Comparison of ENCODE assay signal across 2 cellular contexts in the genomic region with DNA sequence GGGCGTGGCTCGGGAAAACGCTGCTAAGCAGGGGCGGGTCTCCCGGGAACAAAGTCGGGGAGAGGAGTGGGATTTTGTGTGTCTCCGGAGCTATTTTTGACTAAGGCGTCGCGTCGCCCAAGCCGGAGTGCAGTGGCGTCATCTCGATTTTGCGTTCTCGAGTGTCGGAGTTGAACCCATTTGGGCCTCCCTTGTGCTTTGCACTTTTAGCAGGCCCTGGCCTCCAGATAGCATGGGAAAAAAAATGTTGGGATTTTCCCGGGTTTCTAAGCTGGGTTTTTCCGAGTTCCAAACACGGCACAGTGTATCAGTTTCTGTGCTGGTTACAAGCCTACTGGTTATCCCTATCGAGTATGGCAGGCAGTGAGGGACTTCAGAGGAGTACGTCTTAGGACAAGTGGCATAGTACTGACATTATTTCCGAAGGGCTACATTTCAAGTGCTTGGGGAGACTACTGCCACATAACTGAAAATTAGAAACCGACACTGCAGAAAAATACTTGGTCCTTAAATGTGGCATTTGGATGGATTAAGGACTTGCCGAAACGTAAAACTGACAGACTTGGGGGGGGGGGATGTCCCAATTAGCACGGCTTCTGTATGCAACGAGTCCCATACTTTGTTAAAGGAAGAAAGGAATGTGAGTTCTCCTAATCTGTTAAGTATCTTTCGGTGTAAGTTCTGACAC.
A peak's percentile ranks its signal among the peaks of the same experiment; 100 is the strongest.
TF ChIP-seq lines count a peak whose summit lies in the region.

No MANE protein-coding gene starts in this region.

TF ChIP-seq in HCT116, 20 proteins besides CTCF, POLR2A, EP300 and RAD21 (continued from another document):
- TF ChIP-seq, protein P1, sequence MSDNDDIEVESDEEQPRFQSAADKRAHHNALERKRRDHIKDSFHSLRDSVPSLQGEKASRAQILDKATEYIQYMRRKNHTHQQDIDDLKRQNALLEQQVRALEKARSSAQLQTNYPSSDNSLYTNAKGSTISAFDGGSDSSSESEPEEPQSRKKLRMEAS (IDR thresholded peaks at IDR 0.05): peak; percentile 57; the same call in 1 of the 2 replicates
- TF ChIP-seq EZH2 (IDR thresholded peaks at IDR 0.05) (no peak), JUND (IDR thresholded peaks at IDR 0.05) (no peak; the same call in 1 of the 2 replicates), CBX3 (IDR thresholded peaks at IDR 0.05; ENCODE audit: low read depth) (no peak), ELF1 (IDR thresholded peaks at IDR 0.05; ENCODE audit: borderline replicate concordance, low read depth) (no peak), YY1 (IDR thresholded peaks at IDR 0.05; ENCODE audit: extremely low read depth, insufficient replicate concordance, low read depth, low read length) (no peak), POLR2AphosphoS5 (IDR thresholded peaks at IDR 0.05; ENCODE audit: low read depth, low read length) (peak; percentile 77), SP1 (IDR thresholded peaks at IDR 0.05; ENCODE audit: low read depth) (no peak), ZFX (IDR thresholded peaks at IDR 0.05) (no peak), EGR1 (IDR thresholded peaks at IDR 0.05; ENCODE audit: low read depth) (peak; percentile 44; the same call in 1 of the 2 replicates)
- TF ChIP-seq, protein P2, sequence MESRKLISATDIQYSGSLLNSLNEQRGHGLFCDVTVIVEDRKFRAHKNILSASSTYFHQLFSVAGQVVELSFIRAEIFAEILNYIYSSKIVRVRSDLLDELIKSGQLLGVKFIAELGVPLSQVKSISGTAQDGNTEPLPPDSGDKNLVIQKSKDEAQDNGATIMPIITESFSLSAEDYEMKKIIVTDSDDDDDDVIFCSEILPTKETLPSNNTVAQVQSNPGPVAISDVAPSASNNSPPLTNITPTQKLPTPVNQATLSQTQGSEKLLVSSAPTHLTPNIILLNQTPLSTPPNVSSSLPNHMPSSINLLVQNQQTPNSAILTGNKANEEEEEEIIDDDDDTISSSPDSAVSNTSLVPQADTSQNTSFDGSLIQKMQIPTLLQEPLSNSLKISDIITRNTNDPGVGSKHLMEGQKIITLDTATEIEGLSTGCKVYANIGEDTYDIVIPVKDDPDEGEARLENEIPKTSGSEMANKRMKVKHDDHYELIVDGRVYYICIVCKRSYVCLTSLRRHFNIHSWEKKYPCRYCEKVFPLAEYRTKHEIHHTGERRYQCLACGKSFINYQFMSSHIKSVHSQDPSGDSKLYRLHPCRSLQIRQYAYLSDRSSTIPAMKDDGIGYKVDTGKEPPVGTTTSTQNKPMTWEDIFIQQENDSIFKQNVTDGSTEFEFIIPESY (IDR thresholded peaks at IDR 0.05; ENCODE audit: extremely low read depth, insufficient replicate concordance, low read length): peak; percentile 52
- TF ChIP-seq, protein P3, sequence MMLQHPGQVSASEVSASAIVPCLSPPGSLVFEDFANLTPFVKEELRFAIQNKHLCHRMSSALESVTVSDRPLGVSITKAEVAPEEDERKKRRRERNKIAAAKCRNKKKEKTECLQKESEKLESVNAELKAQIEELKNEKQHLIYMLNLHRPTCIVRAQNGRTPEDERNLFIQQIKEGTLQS (IDR thresholded peaks at IDR 0.05): peak; percentile 41; the same call in 1 of the 2 replicates

TF ChIP-seq in K562, 482 proteins besides CTCF, POLR2A, EP300 and RAD21 (continued from another document and continues in another):
- no peak for TF ChIP-seq XRCC4 (IDR thresholded peaks at IDR 0.05; ENCODE audit: extremely low read depth, insufficient read depth, insufficient read length)
- no peak for TF ChIP-seq DNMT1 (IDR thresholded peaks at IDR 0.05)
- TF ChIP-seq, protein P4, sequence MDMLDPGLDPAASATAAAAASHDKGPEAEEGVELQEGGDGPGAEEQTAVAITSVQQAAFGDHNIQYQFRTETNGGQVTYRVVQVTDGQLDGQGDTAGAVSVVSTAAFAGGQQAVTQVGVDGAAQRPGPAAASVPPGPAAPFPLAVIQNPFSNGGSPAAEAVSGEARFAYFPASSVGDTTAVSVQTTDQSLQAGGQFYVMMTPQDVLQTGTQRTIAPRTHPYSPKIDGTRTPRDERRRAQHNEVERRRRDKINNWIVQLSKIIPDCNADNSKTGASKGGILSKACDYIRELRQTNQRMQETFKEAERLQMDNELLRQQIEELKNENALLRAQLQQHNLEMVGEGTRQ (CRISPR knock-in tag; IDR thresholded peaks at IDR 0.05): no peak
- TF ChIP-seq, protein P5, sequence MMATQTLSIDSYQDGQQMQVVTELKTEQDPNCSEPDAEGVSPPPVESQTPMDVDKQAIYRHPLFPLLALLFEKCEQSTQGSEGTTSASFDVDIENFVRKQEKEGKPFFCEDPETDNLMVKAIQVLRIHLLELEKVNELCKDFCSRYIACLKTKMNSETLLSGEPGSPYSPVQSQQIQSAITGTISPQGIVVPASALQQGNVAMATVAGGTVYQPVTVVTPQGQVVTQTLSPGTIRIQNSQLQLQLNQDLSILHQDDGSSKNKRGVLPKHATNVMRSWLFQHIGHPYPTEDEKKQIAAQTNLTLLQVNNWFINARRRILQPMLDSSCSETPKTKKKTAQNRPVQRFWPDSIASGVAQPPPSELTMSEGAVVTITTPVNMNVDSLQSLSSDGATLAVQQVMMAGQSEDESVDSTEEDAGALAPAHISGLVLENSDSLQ (IDR thresholded peaks at IDR 0.05): peak; percentile 39; the same call in 1 of the 2 replicates
- TF ChIP-seq, protein P6, sequence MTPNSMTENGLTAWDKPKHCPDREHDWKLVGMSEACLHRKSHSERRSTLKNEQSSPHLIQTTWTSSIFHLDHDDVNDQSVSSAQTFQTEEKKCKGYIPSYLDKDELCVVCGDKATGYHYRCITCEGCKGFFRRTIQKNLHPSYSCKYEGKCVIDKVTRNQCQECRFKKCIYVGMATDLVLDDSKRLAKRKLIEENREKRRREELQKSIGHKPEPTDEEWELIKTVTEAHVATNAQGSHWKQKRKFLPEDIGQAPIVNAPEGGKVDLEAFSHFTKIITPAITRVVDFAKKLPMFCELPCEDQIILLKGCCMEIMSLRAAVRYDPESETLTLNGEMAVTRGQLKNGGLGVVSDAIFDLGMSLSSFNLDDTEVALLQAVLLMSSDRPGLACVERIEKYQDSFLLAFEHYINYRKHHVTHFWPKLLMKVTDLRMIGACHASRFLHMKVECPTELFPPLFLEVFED (CRISPR knock-in tag; conservative IDR thresholded peaks at IDR 0.05): peak; percentile 98
- TF ChIP-seq HOXB6 (CRISPR knock-in tag; IDR thresholded peaks at IDR 0.05; ENCODE audit: borderline replicate concordance): peak; percentile 85
- TF ChIP-seq, protein P7, sequence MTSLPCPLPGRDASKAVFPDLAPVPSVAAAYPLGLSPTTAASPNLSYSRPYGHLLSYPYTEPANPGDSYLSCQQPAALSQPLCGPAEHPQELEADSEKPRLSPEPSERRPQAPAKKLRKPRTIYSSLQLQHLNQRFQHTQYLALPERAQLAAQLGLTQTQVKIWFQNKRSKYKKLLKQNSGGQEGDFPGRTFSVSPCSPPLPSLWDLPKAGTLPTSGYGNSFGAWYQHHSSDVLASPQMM (CRISPR knock-in tag; IDR thresholded peaks at IDR 0.05): peak; percentile 93
- TF ChIP-seq, protein P8, sequence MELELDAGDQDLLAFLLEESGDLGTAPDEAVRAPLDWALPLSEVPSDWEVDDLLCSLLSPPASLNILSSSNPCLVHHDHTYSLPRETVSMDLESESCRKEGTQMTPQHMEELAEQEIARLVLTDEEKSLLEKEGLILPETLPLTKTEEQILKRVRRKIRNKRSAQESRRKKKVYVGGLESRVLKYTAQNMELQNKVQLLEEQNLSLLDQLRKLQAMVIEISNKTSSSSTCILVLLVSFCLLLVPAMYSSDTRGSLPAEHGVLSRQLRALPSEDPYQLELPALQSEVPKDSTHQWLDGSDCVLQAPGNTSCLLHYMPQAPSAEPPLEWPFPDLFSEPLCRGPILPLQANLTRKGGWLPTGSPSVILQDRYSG (tag; conservative IDR thresholded peaks at IDR 0.05; ENCODE audit: low read depth): peak; percentile 40; the same call in 1 of the 2 replicates
- peak; percentile 91 for TF ChIP-seq RFX7 (CRISPR knock-in tag; IDR thresholded peaks at IDR 0.05)
- TF ChIP-seq RBM22 (IDR thresholded peaks at IDR 0.05; ENCODE audit: low read depth, low read length, poor library complexity, severe bottlenecking): no peak
- TF ChIP-seq KLF13 (tag; IDR thresholded peaks at IDR 0.05; ENCODE audit: borderline replicate concordance, low read depth): peak; percentile 80; the same call in 1 of the 2 replicates
- TF ChIP-seq JUND (IDR thresholded peaks at IDR 0.05; ENCODE audit: borderline replicate concordance, low read depth, low read length): peak; percentile 35; the same call in 1 of the 2 replicates
- TF ChIP-seq JUND (tag; IDR thresholded peaks at IDR 0.05; ENCODE audit: borderline replicate concordance, low read depth, low read length): no peak
- no peak for TF ChIP-seq ZNF165 (CRISPR knock-in tag; IDR thresholded peaks at IDR 0.05; ENCODE audit: borderline replicate concordance)
- TF ChIP-seq NUFIP1 (IDR thresholded peaks at IDR 0.05; ENCODE audit: partially characterized antibody): no peak
- TF ChIP-seq ZNF431 (CRISPR knock-in tag; IDR thresholded peaks at IDR 0.05): no peak
- TF ChIP-seq, protein P9, sequence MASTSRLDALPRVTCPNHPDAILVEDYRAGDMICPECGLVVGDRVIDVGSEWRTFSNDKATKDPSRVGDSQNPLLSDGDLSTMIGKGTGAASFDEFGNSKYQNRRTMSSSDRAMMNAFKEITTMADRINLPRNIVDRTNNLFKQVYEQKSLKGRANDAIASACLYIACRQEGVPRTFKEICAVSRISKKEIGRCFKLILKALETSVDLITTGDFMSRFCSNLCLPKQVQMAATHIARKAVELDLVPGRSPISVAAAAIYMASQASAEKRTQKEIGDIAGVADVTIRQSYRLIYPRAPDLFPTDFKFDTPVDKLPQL (IDR thresholded peaks at IDR 0.05; ENCODE audit: extremely low read depth, insufficient read length): no peak
- TF ChIP-seq GABPB2 (CRISPR knock-in tag; conservative IDR thresholded peaks at IDR 0.05): peak; percentile 95
- TF ChIP-seq, protein P10, sequence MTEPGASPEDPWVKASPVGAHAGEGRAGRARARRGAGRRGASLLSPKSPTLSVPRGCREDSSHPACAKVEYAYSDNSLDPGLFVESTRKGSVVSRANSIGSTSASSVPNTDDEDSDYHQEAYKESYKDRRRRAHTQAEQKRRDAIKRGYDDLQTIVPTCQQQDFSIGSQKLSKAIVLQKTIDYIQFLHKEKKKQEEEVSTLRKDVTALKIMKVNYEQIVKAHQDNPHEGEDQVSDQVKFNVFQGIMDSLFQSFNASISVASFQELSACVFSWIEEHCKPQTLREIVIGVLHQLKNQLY (CRISPR knock-in tag; conservative IDR thresholded peaks at IDR 0.05): peak in 1 of 2 experiments; percentile 93; a peak in 3 of 4 replicates
- TF ChIP-seq STAT5B (CRISPR knock-in tag; IDR thresholded peaks at IDR 0.05): no peak
- TF ChIP-seq YY1 (IDR thresholded peaks at IDR 0.05; ENCODE audit: borderline replicate concordance in 1 of 3, control insufficient read depth in 1 of 3, extremely low read depth in 1 of 3, insufficient read depth in 3 of 3, insufficient read length in 1 of 3, insufficient replicate concordance in 2 of 3, low read depth in 1 of 3, low read length in 2 of 3): peak in 2 of 3 experiments; percentile 67 to 72
- TF ChIP-seq, protein P11, sequence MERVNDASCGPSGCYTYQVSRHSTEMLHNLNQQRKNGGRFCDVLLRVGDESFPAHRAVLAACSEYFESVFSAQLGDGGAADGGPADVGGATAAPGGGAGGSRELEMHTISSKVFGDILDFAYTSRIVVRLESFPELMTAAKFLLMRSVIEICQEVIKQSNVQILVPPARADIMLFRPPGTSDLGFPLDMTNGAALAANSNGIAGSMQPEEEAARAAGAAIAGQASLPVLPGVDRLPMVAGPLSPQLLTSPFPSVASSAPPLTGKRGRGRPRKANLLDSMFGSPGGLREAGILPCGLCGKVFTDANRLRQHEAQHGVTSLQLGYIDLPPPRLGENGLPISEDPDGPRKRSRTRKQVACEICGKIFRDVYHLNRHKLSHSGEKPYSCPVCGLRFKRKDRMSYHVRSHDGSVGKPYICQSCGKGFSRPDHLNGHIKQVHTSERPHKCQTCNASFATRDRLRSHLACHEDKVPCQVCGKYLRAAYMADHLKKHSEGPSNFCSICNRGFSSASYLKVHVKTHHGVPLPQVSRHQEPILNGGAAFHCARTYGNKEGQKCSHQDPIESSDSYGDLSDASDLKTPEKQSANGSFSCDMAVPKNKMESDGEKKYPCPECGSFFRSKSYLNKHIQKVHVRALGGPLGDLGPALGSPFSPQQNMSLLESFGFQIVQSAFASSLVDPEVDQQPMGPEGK (CRISPR knock-in tag; IDR thresholded peaks at IDR 0.05; ENCODE audit: borderline replicate concordance): peak; percentile 95
- TF ChIP-seq HMG20B (CRISPR knock-in tag; IDR thresholded peaks at IDR 0.05): peak; percentile 91
- TF ChIP-seq SOX6 (IDR thresholded peaks at IDR 0.05): peak; percentile 57
- TF ChIP-seq, protein P12, sequence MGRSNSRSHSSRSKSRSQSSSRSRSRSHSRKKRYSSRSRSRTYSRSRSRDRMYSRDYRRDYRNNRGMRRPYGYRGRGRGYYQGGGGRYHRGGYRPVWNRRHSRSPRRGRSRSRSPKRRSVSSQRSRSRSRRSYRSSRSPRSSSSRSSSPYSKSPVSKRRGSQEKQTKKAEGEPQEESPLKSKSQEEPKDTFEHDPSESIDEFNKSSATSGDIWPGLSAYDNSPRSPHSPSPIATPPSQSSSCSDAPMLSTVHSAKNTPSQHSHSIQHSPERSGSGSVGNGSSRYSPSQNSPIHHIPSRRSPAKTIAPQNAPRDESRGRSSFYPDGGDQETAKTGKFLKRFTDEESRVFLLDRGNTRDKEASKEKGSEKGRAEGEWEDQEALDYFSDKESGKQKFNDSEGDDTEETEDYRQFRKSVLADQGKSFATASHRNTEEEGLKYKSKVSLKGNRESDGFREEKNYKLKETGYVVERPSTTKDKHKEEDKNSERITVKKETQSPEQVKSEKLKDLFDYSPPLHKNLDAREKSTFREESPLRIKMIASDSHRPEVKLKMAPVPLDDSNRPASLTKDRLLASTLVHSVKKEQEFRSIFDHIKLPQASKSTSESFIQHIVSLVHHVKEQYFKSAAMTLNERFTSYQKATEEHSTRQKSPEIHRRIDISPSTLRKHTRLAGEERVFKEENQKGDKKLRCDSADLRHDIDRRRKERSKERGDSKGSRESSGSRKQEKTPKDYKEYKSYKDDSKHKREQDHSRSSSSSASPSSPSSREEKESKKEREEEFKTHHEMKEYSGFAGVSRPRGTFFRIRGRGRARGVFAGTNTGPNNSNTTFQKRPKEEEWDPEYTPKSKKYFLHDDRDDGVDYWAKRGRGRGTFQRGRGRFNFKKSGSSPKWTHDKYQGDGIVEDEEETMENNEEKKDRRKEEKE (IDR thresholded peaks at IDR 0.05; ENCODE audit: borderline replicate concordance in 1 of 2, control insufficient read depth in 1 of 2, low read depth in 2 of 2, low read length in 1 of 2): peak in 1 of 2 experiments; percentile 93; a peak in 3 of 4 replicates
- TF ChIP-seq, protein P13, sequence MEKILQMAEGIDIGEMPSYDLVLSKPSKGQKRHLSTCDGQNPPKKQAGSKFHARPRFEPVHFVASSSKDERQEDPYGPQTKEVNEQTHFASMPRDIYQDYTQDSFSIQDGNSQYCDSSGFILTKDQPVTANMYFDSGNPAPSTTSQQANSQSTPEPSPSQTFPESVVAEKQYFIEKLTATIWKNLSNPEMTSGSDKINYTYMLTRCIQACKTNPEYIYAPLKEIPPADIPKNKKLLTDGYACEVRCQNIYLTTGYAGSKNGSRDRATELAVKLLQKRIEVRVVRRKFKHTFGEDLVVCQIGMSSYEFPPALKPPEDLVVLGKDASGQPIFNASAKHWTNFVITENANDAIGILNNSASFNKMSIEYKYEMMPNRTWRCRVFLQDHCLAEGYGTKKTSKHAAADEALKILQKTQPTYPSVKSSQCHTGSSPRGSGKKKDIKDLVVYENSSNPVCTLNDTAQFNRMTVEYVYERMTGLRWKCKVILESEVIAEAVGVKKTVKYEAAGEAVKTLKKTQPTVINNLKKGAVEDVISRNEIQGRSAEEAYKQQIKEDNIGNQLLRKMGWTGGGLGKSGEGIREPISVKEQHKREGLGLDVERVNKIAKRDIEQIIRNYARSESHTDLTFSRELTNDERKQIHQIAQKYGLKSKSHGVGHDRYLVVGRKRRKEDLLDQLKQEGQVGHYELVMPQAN (IDR thresholded peaks at IDR 0.05; ENCODE audit: borderline replicate concordance): peak; percentile 62; the same call in 1 of the 2 replicates
- peak; percentile 36; the same call in 1 of the 2 replicates for TF ChIP-seq ZBTB7A (IDR thresholded peaks at IDR 0.05; ENCODE audit: borderline replicate concordance, control insufficient read depth, low read depth, low read length)
- peak; percentile 8 to 20; a peak in 1 of 4 replicates for TF ChIP-seq HDAC1 (IDR thresholded peaks at IDR 0.05)
- TF ChIP-seq POLR2B (IDR thresholded peaks at IDR 0.05; ENCODE audit: low read depth, partially characterized antibody): peak; percentile 94
